ENCODE assay signal across 20 cellular contexts in genomic region chr2:140804682-140805235, GRCh38.
DNase-seq lines count a peak whose midpoint lies in the region; ATAC-seq lines count a peak whose summit lies in the region.
"Had no signal": no experiment of that assay in that cellular context is flagged by ENCODE, and none has a peak within 500 bp of the region (broad histone marks: within the 10 kb centered on the region; RNA-seq: fewer than 3 reads in every experiment).

No MANE protein-coding gene starts in this region.

- ATAC-seq in HG03159 (IDR thresholded peaks at IDR 0.05; ENCODE audit: unreplicated experiment) (no peak), HG02870 (IDR thresholded peaks at IDR 0.05; ENCODE audit: unreplicated experiment) (no peak)
- ATAC-seq: Panc1 had no signal

- peak; percentile 33 for DNase-seq in DMS53 (lab: John Stamatoyannopoulos, UW)
- DNase-seq in DMS53 treated with DMSO at 0.1 percent for 48 hours (lab: John Stamatoyannopoulos, UW; ENCODE audit: unreplicated experiment) = no peak
- DNase-seq in SK-N-DZ (ENCODE audit: low spot score) = peak; percentile 21
- peak; percentile 37 for DNase-seq in fibroblast of gingiva (ENCODE audit: low read depth)
- peak; percentile 8 for DNase-seq in retina
- DNase-seq in iPS-NIHi11 (ENCODE audit: low spot score) = no peak
- DNase-seq: ACHN; CD4-positive, alpha-beta T cell; COR-L47; DND-41; Karpas-422; MV-4-11; NCI-H1105 treated with DMSO at 0.1 percent for 48 hours; NCI-H2029 treated with DMSO at 0.1 percent for 48 hours; NCI-H2171 treated with DMSO at 0.1 percent for 48 hours; NCI-H524 treated with DMSO at 0.1 percent for 48 hours; SIG-M5 had no signal

Comparison
In these comparisons a context has a peak if more than half of its experiments do, and no peak if none do; other contexts are left out.
1. DNase-seq: peak in DMS53 (single experiment), SK-N-DZ (single experiment), fibroblast of gingiva (single experiment) and retina (single experiment); none in DMS53 treated with DMSO at 0.1 percent for 48 hours (single experiment) and iPS-NIHi11 (single experiment).